In genomic region chr7:101162551-101163280, GRCh38 we compare ENCODE assay signal across 8 cellular contexts. TPM values are rescaled to one million over a fixed set of nuclear protein-coding genes. Genes with fewer than 3 reads are reported as not detected.
A peak's percentile ranks its signal among the peaks of the same experiment; 100 is the strongest.
DNase-seq lines count a peak whose midpoint lies in the region; ATAC-seq, FAIRE-seq and TF ChIP-seq lines count a peak whose summit lies in the region.

No MANE protein-coding gene starts in this region.

- H3K27me3 Mint-ChIP-seq in activated naive CD8-positive, alpha-beta T cell, result peaks cover 13% of the 10 kb centered on the region

- TF ChIP-seq POLR2A in A549 (IDR thresholded peaks at IDR 0.05; ENCODE audit: low read length), result no peak

- DNase-seq in A549 (ENCODE audit: low read depth in 1 of 2, low spot score in 1 of 2) (peak in 1 of 2 experiments; percentile 70), GM03348 (ENCODE audit: low spot score) (peak; percentile 67), NCI-H2227 (lab: John Stamatoyannopoulos, UW; ENCODE audit: unreplicated experiment) (peak; percentile 92), iPS DF 6.9 (ENCODE audit: low read depth, low spot score) (no peak), 8988T (no peak)

- WGBS in A549 (ENCODE audit: missing lambda C conversion rate), result 67% methylated on average over 17 of the region's 74 CpGs
- WGBS in iPS DF 6.9 (ENCODE audit: insufficient coverage, insufficient read length), result no CpG with 5 or more reads among the region's 74 CpGs

- no peak for TF ChIP-seq CTCF in A549 (IDR thresholded peaks at IDR 0.05)

- no peak for TF ChIP-seq EP300 in A549 (IDR thresholded peaks at IDR 0.05)

- no peak overlapping the region for H3K9ac ChIP-seq in stomach smooth muscle (ENCODE audit: low read length in 2 of 2)

- H3K27me3 ChIP-seq in iPS DF 6.9 (ENCODE audit: control insufficient read depth, insufficient read depth, low read length) (peaks cover 2% of the 10 kb centered on the region; the same call in 1 of the 2 replicates), stomach smooth muscle (ENCODE audit: control insufficient read depth in 1 of 2, insufficient read depth in 2 of 2, low read length in 2 of 2) (peaks cover 44 to 64% of the 10 kb centered on the region in 2 donors)

- H3K27ac Mint-ChIP-seq in activated naive CD8-positive, alpha-beta T cell, result no peak overlapping the region

- FAIRE-seq in A549 (lab: Jason Lieb, UNC), result no peak

- H3K36me3 ChIP-seq in iPS DF 6.9 (ENCODE audit: control insufficient read depth, insufficient read depth, low read length) (0 out of 2 replicates have a peak, but pooled peaks cover 7% of the 10 kb centered on the region), stomach smooth muscle (ENCODE audit: control insufficient read depth in 2 of 2, insufficient read depth in 2 of 2, low read length in 2 of 2) (peaks cover 12 to 16% of the 10 kb centered on the region in 2 donors)

- H3K4me1 ChIP-seq in A549 (peaks cover 75% of the 10 kb centered on the region), iPS DF 6.9 (ENCODE audit: control insufficient read depth, insufficient read depth, low read length) (peaks cover 11% of the 10 kb centered on the region; the same call in 1 of the 2 replicates), stomach smooth muscle (ENCODE audit: control insufficient read depth, insufficient read depth, low read length) (peaks cover 31% of the 10 kb centered on the region)

- CTCF ChIA-PET in A549 (lab: Yijun Ruan, JAX), result interaction anchor here (1.2 to 16.1 kb wide), 5 partner anchors 8 to 120 kb away, joined by 3 to 235 read pairs (median 8); no protein-coding TSS in a partner anchor

- ATAC-seq in A549 (peak; percentile 4 to 12; a peak in 3 of 6 replicates), GM18873 (IDR thresholded peaks at IDR 0.05; ENCODE audit: low FRiP score, unreplicated experiment) (no peak)

- peaks cover 4% of the 10 kb centered on the region for H3K36me3 Mint-ChIP-seq in activated naive CD8-positive, alpha-beta T cell

- H3K4me3 Mint-ChIP-seq in activated naive CD8-positive, alpha-beta T cell, result peak overlapping the region; percentile 79

- H3K9me3 Mint-ChIP-seq in activated naive CD8-positive, alpha-beta T cell (ENCODE audit: low read depth), result no peaks in the 10 kb centered on the region

- POLR2A ChIA-PET in A549 (lab: Yijun Ruan, JAX), result interaction anchor here (1.0 to 1.4 kb wide), 2 partner anchors 11 to 20 kb away, joined by 3 to 4 read pairs; no protein-coding TSS in a partner anchor

- peaks cover 28% of the 10 kb centered on the region for H3K4me1 Mint-ChIP-seq in activated naive CD8-positive, alpha-beta T cell (ENCODE audit: low read depth)

- H3K9me3 ChIP-seq in A549 (no peaks in the 10 kb centered on the region), iPS DF 6.9 (ENCODE audit: control insufficient read depth, insufficient read depth, low read length) (no peaks in the 10 kb centered on the region), stomach smooth muscle (ENCODE audit: control insufficient read depth in 2 of 2, low read length in 2 of 2) (no peaks in the 10 kb centered on the region)

- TF ChIP-seq RAD21 in A549 (conservative IDR thresholded peaks at IDR 0.05 in 1 of 2, IDR thresholded peaks at IDR 0.05 in 1 of 2), result no peak

- H3K27ac ChIP-seq in A549 (peak overlapping the region; percentile 74 to 83), iPS DF 6.9 (ENCODE audit: low read length) (no peak overlapping the region), stomach smooth muscle (ENCODE audit: low read length) (no peak overlapping the region)

- peak overlapping the region; percentile 54 for H3K4me3 ChIP-seq in A549
- peak overlapping the region; percentile 55 for H3K4me3 ChIP-seq in iPS DF 6.9 (ENCODE audit: low read length)
- H3K4me3 ChIP-seq in stomach smooth muscle (ENCODE audit: low read length in 2 of 2), result peak overlapping the region; percentile 4 to 60

- peak overlapping the region; percentile 98 for H3K4me2 ChIP-seq in A549

TF ChIP-seq in A549, 52 proteins besides CTCF, POLR2A, EP300 and RAD21:
- no peak for TF ChIP-seq MAZ (IDR thresholded peaks at IDR 0.05; ENCODE audit: borderline replicate concordance, low read depth, low read length)
- TF ChIP-seq, protein P1, sequence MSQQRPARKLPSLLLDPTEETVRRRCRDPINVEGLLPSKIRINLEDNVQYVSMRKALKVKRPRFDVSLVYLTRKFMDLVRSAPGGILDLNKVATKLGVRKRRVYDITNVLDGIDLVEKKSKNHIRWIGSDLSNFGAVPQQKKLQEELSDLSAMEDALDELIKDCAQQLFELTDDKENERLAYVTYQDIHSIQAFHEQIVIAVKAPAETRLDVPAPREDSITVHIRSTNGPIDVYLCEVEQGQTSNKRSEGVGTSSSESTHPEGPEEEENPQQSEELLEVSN (IDR thresholded peaks at IDR 0.05; ENCODE audit: borderline replicate concordance, low read depth), result peak; percentile 94
- TF ChIP-seq ZC3H11A (IDR thresholded peaks at IDR 0.05), result no peak
- TF ChIP-seq GATA3 (IDR thresholded peaks at IDR 0.05; ENCODE audit: borderline replicate concordance), result no peak
- TF ChIP-seq, protein P2, sequence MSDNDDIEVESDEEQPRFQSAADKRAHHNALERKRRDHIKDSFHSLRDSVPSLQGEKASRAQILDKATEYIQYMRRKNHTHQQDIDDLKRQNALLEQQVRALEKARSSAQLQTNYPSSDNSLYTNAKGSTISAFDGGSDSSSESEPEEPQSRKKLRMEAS (IDR thresholded peaks at IDR 0.05), result peak; percentile 88
- peak; percentile 47 for TF ChIP-seq BHLHE40 (IDR thresholded peaks at IDR 0.05; ENCODE audit: low read depth, low read length)
- TF ChIP-seq RNF2 (IDR thresholded peaks at IDR 0.05; ENCODE audit: borderline replicate concordance, low read depth), result peak; percentile 44; the same call in 1 of the 2 replicates
TF ChIP-seq in A549: peak in this region for 4.

RNA-seq across cellular contexts. Expression of gene VGF, which starts 2.7 kb away (rescaled TPM):
- polyA plus RNA-seq in A549 (2011; rRNA removed), result 0.16 and 0.21 TPM in 2 replicates
- 0.42 and 0.73 TPM in 2 replicates for polyA plus RNA-seq in A549 (2012; cell fraction: cytosol; rRNA removed)
- 0.97 and 1.7 TPM in 2 replicates for polyA plus RNA-seq in A549 (2012; cell fraction: nucleus; rRNA removed)
- polyA plus RNA-seq in A549 (2017; fragmentation: RNase III; extraction: RNeasy Plus Mini Kit Qiagen cat#74134 plus additional on column Dnase treatment), result 1.4 to 2.7 TPM (median 2.0 TPM) in 3 replicates
- polyA minus RNA-seq in A549 (2011; rRNA and poly(A)+ RNA removed), result 0.17 TPM in 1 of 2 replicates, not detected in the other

RNA-seq across cellular contexts. Expression of gene AP1S1, which starts 8.4 kb away (rescaled TPM):
- polyA plus RNA-seq in A549 (2011; rRNA removed) (107 and 128 TPM in 2 replicates), A549 (2017; fragmentation: RNase III; extraction: RNeasy Plus Mini Kit Qiagen cat#74134 plus additional on column Dnase treatment) (181 to 187 TPM (median 182 TPM) in 3 replicates)
- polyA plus RNA-seq in A549 (2012; cell fraction: cytosol; rRNA removed), result 163 and 166 TPM in 2 replicates
- polyA plus RNA-seq in A549 (2012; cell fraction: nucleus; rRNA removed), result 79.8 and 104 TPM in 2 replicates
- polyA minus RNA-seq in A549 (2011; rRNA and poly(A)+ RNA removed), result 48.5 and 54.1 TPM in 2 replicates

RNA-seq across cellular contexts. Expression of gene NAT16, which starts 17.4 kb away (rescaled TPM):
- polyA plus RNA-seq in A549 (2011; rRNA removed) (0.03 and 0.05 TPM in 2 replicates), A549 (2017; fragmentation: RNase III; extraction: RNeasy Plus Mini Kit Qiagen cat#74134 plus additional on column Dnase treatment) (0.07 to 0.12 TPM in 2 of 3 replicates, not detected in the other)
- polyA plus RNA-seq in A549 (2012; cell fraction: cytosol; rRNA removed), result 0.03 and 0.04 TPM in 2 replicates
- polyA plus RNA-seq in A549 (2012; cell fraction: nucleus; rRNA removed), result 0.09 and 0.18 TPM in 2 replicates
- polyA minus RNA-seq in A549 (2011; rRNA and poly(A)+ RNA removed), result not detected in 2 replicates

RNA-seq across cellular contexts. Expression of gene SERPINE1, which starts 35.8 kb away (rescaled TPM):
- 300 and 355 TPM in 2 replicates for polyA plus RNA-seq in A549 (2011; rRNA removed)
- 315 and 419 TPM in 2 replicates for polyA plus RNA-seq in A549 (2012; cell fraction: cytosol; rRNA removed)
- 684 and 700 TPM in 2 replicates for polyA plus RNA-seq in A549 (2012; cell fraction: nucleus; rRNA removed)
- 286 to 399 TPM (median 346 TPM) in 3 replicates for polyA plus RNA-seq in A549 (2017; fragmentation: RNase III; extraction: RNeasy Plus Mini Kit Qiagen cat#74134 plus additional on column Dnase treatment)
- 377 and 382 TPM in 2 replicates for polyA minus RNA-seq in A549 (2011; rRNA and poly(A)+ RNA removed)

RNA-seq across cellular contexts. Expression of gene MOGAT3, which starts 38.1 kb away (rescaled TPM):
- polyA plus RNA-seq in A549 (2011; rRNA removed) (0.11 and 0.14 TPM in 2 replicates), A549 (2017; fragmentation: RNase III; extraction: RNeasy Plus Mini Kit Qiagen cat#74134 plus additional on column Dnase treatment) (0.09 TPM in 1 of 3 replicates, not detected in the others)
- 0.05 TPM in 1 of 2 replicates, not detected in the other for polyA plus RNA-seq in A549 (2012; cell fraction: cytosol; rRNA removed)
- 0.02 and 0.10 TPM in 2 replicates for polyA plus RNA-seq in A549 (2012; cell fraction: nucleus; rRNA removed)
- 0.44 TPM in 1 of 2 replicates, not detected in the other for polyA minus RNA-seq in A549 (2011; rRNA and poly(A)+ RNA removed)

Comparison
In these comparisons a context has a peak if more than half of its experiments do, and no peak if none do; other contexts are left out.
1. DNase-seq: peak in GM03348 (single experiment) and NCI-H2227 (single experiment); none in iPS DF 6.9 (single experiment) and 8988T (single experiment).
2. H3K27ac ChIP-seq: peak in A549 (2 of 2); none in iPS DF 6.9 (single experiment) and stomach smooth muscle (single experiment).
3. Peak in every context shown above with its lines, with median percentiles within 50 percentile points of each other: H3K4me3 ChIP-seq.